Comparison of ENCODE assay signal across 17 cellular contexts in the genomic region with DNA sequence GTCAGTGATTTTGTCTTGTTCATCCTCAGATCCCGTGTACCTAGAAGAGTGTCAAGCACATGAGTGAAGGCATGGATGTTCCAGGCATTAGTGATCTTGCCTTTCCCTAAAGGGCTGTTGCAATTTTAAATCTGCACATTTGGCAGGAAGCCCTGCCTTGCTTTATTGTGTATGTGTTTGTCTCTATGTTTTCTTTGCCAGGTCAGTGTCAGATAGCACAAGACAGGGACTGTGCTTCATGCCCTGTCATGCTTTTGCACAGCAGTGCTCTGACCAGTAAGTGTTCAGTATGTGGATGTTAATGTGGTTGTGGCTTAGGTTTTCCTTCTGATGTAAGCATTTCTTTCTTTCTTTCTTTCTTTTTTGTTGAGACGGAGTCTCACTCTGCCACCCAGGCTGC.
DNase-seq lines count a peak whose midpoint lies in the region; ATAC-seq and TF ChIP-seq lines count a peak whose summit lies in the region.
"Had no signal": no experiment of that assay in that cellular context is flagged by ENCODE, and none has a peak within 500 bp of the region (broad histone marks: within the 10 kb centered on the region; RNA-seq: fewer than 3 reads in every experiment).

No MANE protein-coding gene starts in this region.

- H3K27me3 ChIP-seq in breast epithelium (no peaks in the 10 kb centered on the region), prostate gland (replicated peaks; ENCODE audit: insufficient read depth) (no peaks in the 10 kb centered on the region)
- H3K27me3 ChIP-seq: SJCRH30 had no signal

- no peak for TF ChIP-seq POLR2A in breast epithelium (IDR thresholded peaks at IDR 0.05)
- TF ChIP-seq POLR2A in prostate gland (IDR thresholded peaks at IDR 0.05), result no peak

- H3K27ac ChIP-seq in breast epithelium, result no peak overlapping the region
- no peak overlapping the region for H3K27ac ChIP-seq in prostate gland
- H3K27ac ChIP-seq: GM23248, HL-60, SJCRH30 had no signal

- ATAC-seq in HG02970 (IDR thresholded peaks at IDR 0.05; ENCODE audit: low FRiP score, unreplicated experiment), result no peak
- ATAC-seq: T-cell had no signal

- WGBS in prostate gland, result 35% methylated on average over 2 of the region's 2 CpGs

- no peak overlapping the region for H3K4me3 Mint-ChIP-seq in MCF 10A (ENCODE audit: unreplicated experiment)
- H3K4me3 Mint-ChIP-seq: CD4-positive, CD25-positive, alpha-beta regulatory T cell; H9; T-cell had no signal

- H3K27me3 Mint-ChIP-seq in MCF 10A (ENCODE audit: insufficient read depth, unreplicated experiment), result no peaks in the 10 kb centered on the region
- H3K27me3 Mint-ChIP-seq: T-cell had no signal

- TF ChIP-seq CTCF in MCF 10A (IDR thresholded peaks at IDR 0.05; ENCODE audit: unreplicated experiment) (no peak), breast epithelium (IDR thresholded peaks at IDR 0.05) (no peak), prostate gland (IDR thresholded peaks at IDR 0.05) (no peak)

- H3K27ac Mint-ChIP-seq in MCF 10A (ENCODE audit: low read depth, unreplicated experiment), result no peak overlapping the region
- H3K27ac Mint-ChIP-seq: CD4-positive, CD25-positive, alpha-beta regulatory T cell; H9; T-cell had no signal

- H3K36me3 ChIP-seq in breast epithelium (no peaks in the 10 kb centered on the region), prostate gland (no peaks in the 10 kb centered on the region)
- H3K36me3 ChIP-seq: SJCRH30 had no signal

- CTCF ChIA-PET in MCF 10A (lab: Yijun Ruan, JAX), result no interaction called here

- no peaks in the 10 kb centered on the region for H3K9me3 Mint-ChIP-seq in MCF 10A (ENCODE audit: unreplicated experiment)
- H3K9me3 Mint-ChIP-seq: CD4-positive, CD25-positive, alpha-beta regulatory T cell had no signal

- DNase-seq in MCF 10A (ENCODE audit: unreplicated experiment), result peak; percentile 21
- DNase-seq in breast epithelium (ENCODE audit: low spot score in 2 of 2), result no peak
- peak; percentile 3 for DNase-seq in DMS153 treated with DMSO at 0.1 percent for 48 hours (lab: John Stamatoyannopoulos, UW; ENCODE audit: unreplicated experiment)
- peak; percentile 34 for DNase-seq in NCI-H2029 (lab: John Stamatoyannopoulos, UW)
- DNase-seq in prostate gland (ENCODE audit: low spot score), result peak; percentile 39
- no peak for DNase-seq in KG1 (lab: John Stamatoyannopoulos, UW)
- DNase-seq: CD4-positive, CD25-positive, alpha-beta regulatory T cell; COR-L47; GM23248; H9; KBM-7; NCI-H187; NCI-H524 treated with DMSO at 0.1 percent for 48 hours; SJCRH30; T-cell had no signal

- no peaks in the 10 kb centered on the region for H3K4me1 Mint-ChIP-seq in MCF 10A (ENCODE audit: insufficient read depth, unreplicated experiment)

- no peaks in the 10 kb centered on the region for H3K36me3 Mint-ChIP-seq in MCF 10A (ENCODE audit: insufficient read depth, unreplicated experiment)
- H3K36me3 Mint-ChIP-seq: CD4-positive, CD25-positive, alpha-beta regulatory T cell; T-cell had no signal

- no peak overlapping the region for H3K4me3 ChIP-seq in breast epithelium
- no peak overlapping the region for H3K4me3 ChIP-seq in prostate gland
- H3K4me3 ChIP-seq: GM23248, SJCRH30 had no signal

- POLR2A ChIA-PET in MCF 10A (lab: Yijun Ruan, JAX), result no interaction called here

- no TSS peak for BruUV-seq in MCF 10A (replicated peaks; lab: Mats Ljungman, UMichigan)

- intact Hi-C loops in MCF 10A (cut with micrococcal nuclease), result no loop called here
- intact Hi-C loops in breast epithelium (cut with DNase I; ENCODE audit: low total_unique reads), result no loop called here
- intact Hi-C loops in prostate gland (cut with DNase I), result no loop called here

- H3K4me1 ChIP-seq in breast epithelium (no peaks in the 10 kb centered on the region), prostate gland (replicated peaks) (no peaks in the 10 kb centered on the region)
- H3K4me1 ChIP-seq: SJCRH30 had no signal

- H3K9me3 ChIP-seq in breast epithelium, result no peaks in the 10 kb centered on the region
- H3K9me3 ChIP-seq in prostate gland, result no peaks in the 10 kb centered on the region
- H3K9me3 ChIP-seq: SJCRH30 had no signal

Comparison
In these comparisons a context has a peak if more than half of its experiments do, and no peak if none do; other contexts are left out.
1. DNase-seq: peak in MCF 10A (single experiment), DMS153 treated with DMSO at 0.1 percent for 48 hours (single experiment), NCI-H2029 (single experiment) and prostate gland (single experiment); none in breast epithelium (0 of 2) and KG1 (single experiment).